Comparison of ENCODE assay signal across 8 cellular contexts in the genomic region with DNA sequence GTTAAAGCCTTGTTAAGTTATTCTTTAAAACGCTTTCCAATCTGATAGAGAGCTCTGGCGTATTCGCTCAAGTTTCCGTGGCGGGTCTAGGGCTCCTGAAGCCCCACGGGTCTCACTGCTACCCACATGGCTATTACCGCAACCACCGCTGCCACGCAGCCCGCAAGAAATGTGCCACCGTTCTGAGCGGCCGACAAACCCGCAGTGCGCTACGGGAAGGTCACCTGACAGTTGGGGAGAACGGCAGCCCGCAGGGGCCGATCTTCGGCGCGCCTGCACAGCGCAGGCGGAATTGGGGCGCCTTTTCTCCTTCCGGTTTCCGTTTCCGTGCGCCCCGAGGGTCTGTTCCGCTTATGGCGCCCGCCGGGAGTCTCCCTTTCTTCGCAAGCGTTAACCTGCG.
DNase-seq lines count a peak whose midpoint lies in the region; ATAC-seq and TF ChIP-seq lines count a peak whose summit lies in the region.

No MANE protein-coding gene starts in this region.

- no peaks in the 10 kb centered on the region for H3K27me3 Mint-ChIP-seq in CD4-positive, CD25-positive, alpha-beta regulatory T cell

- H3K9me3 Mint-ChIP-seq in CD4-positive, CD25-positive, alpha-beta regulatory T cell = peaks cover 0 to 31% (median 7%) of the 10 kb centered on the region in 7 donors

- H3K79me2 ChIP-seq in fibroblast of lung (ENCODE audit: control insufficient read depth, insufficient read depth, low read length) = no peaks in the 10 kb centered on the region

- H3K27ac Mint-ChIP-seq in CD4-positive, CD25-positive, alpha-beta regulatory T cell = no peak overlapping the region

- no peak overlapping the region for H2AFZ ChIP-seq in fibroblast of lung (ENCODE audit: low read length)

- intact Hi-C loops in posterior cingulate gyrus (cut with DNase I) = no loop called here

- H3K9me3 ChIP-seq in CD4-positive, CD25-positive, alpha-beta regulatory T cell (ENCODE audit: control insufficient read depth in 2 of 2, low read length in 2 of 2) = peaks cover 0 to 18% of the 10 kb centered on the region in 2 experiments
- no peaks in the 10 kb centered on the region for H3K9me3 ChIP-seq in fibroblast of lung (ENCODE audit: control insufficient read depth, insufficient read depth, low read depth, low read length)

- no peak for ATAC-seq in CD4-positive, CD25-positive, alpha-beta regulatory T cell (ENCODE audit: low read depth in 2 of 2)
- ATAC-seq in SK-N-SH treated with all-trans-retinoic acid at 6 μM for 48 hours = peak; percentile 98
- ATAC-seq in GM19328 (IDR thresholded peaks at IDR 0.05; ENCODE audit: unreplicated experiment) = no peak
- ATAC-seq in GM21786 (IDR thresholded peaks at IDR 0.05; ENCODE audit: unreplicated experiment) = no peak

- no peak for TF ChIP-seq CTCF in fibroblast of lung (conservative IDR thresholded peaks at IDR 0.05 in 1 of 2, IDR thresholded peaks at IDR 0.05 in 1 of 2; ENCODE audit: low read depth in 1 of 2, low read length in 2 of 2)

- H3K4me1 Mint-ChIP-seq in CD4-positive, CD25-positive, alpha-beta regulatory T cell = peaks cover 0 to 4% (median 0%) of the 10 kb centered on the region in 4 donors

- DNase-seq in CD4-positive, CD25-positive, alpha-beta regulatory T cell = no peak
- DNase-seq in fibroblast of lung (ENCODE audit: low read depth in 2 of 2) (peak; percentile 54 to 70), posterior cingulate gyrus (peak; percentile 32 to 93 (median 55)), epidermal melanocyte (ENCODE audit: insufficient read length, low spot score) (no peak), GF-D8 (lab: John Stamatoyannopoulos, UW) (no peak)

- no peaks in the 10 kb centered on the region for H4K20me1 ChIP-seq in fibroblast of lung (ENCODE audit: control insufficient read depth, extremely low read depth, insufficient read depth, low read length)

- H3K4me3 ChIP-seq in CD4-positive, CD25-positive, alpha-beta regulatory T cell (ENCODE audit: low read depth, low read length) = peak overlapping the region; percentile 6
- peak overlapping the region in 3 of 4 experiments; percentile 6 to 75 (median 55) for H3K4me3 ChIP-seq in fibroblast of lung (replicated peaks in 1 of 4; ENCODE audit: control extremely low read depth in 1 of 4, insufficient read depth in 1 of 4, low read depth in 3 of 4, low read length in 4 of 4)

- peak overlapping the region in 2 of 4 donors; percentile 74 to 78 for H3K4me3 Mint-ChIP-seq in CD4-positive, CD25-positive, alpha-beta regulatory T cell

- H3K9ac ChIP-seq in fibroblast of lung (ENCODE audit: insufficient read depth, low read length) = no peak overlapping the region

- H3K36me3 Mint-ChIP-seq in CD4-positive, CD25-positive, alpha-beta regulatory T cell = no peaks in the 10 kb centered on the region

- no peaks in the 10 kb centered on the region for H3K36me3 ChIP-seq in CD4-positive, CD25-positive, alpha-beta regulatory T cell (ENCODE audit: control insufficient read depth, insufficient read depth, low read length)
- H3K36me3 ChIP-seq in fibroblast of lung (ENCODE audit: control insufficient read depth, insufficient read depth, low read length) = no peaks in the 10 kb centered on the region

- H3K27me3 ChIP-seq in CD4-positive, CD25-positive, alpha-beta regulatory T cell (ENCODE audit: control insufficient read depth, insufficient read depth, low read length) = no peaks in the 10 kb centered on the region
- no peaks in the 10 kb centered on the region for H3K27me3 ChIP-seq in fibroblast of lung (ENCODE audit: control insufficient read depth, insufficient read depth, low read length)

- H3K4me2 ChIP-seq in fibroblast of lung (ENCODE audit: extremely low read depth, insufficient read depth, low read length) = no peak overlapping the region

- no peak overlapping the region for H3K27ac ChIP-seq in CD4-positive, CD25-positive, alpha-beta regulatory T cell (ENCODE audit: insufficient read depth, low read length, poor library complexity, severe bottlenecking)
- no peak overlapping the region for H3K27ac ChIP-seq in fibroblast of lung (ENCODE audit: insufficient read depth, low read length)

- H3K4me1 ChIP-seq in CD4-positive, CD25-positive, alpha-beta regulatory T cell (ENCODE audit: control insufficient read depth, insufficient read depth, low read length, poor library complexity, severe bottlenecking) = no peaks in the 10 kb centered on the region
- no peaks in the 10 kb centered on the region for H3K4me1 ChIP-seq in fibroblast of lung (ENCODE audit: control insufficient read depth, extremely low read depth, insufficient read depth, low read length)

TF ChIP-seq in SK-N-SH treated with all-trans-retinoic acid at 6 μM for 48 hours, 23 proteins besides CTCF, POLR2A, EP300 and RAD21:
- TF ChIP-seq ZNF70 (CRISPR knock-in tag; IDR thresholded peaks at IDR 0.05) (no peak), CSDC2 (CRISPR knock-in tag; IDR thresholded peaks at IDR 0.05) (no peak), TOX (CRISPR knock-in tag; IDR thresholded peaks at IDR 0.05; ENCODE audit: borderline replicate concordance) (no peak), ZFP3 (CRISPR knock-in tag; IDR thresholded peaks at IDR 0.05) (no peak), POU6F1 (CRISPR knock-in tag; IDR thresholded peaks at IDR 0.05; ENCODE audit: borderline replicate concordance, low read depth) (no peak), ZC3H10 (CRISPR knock-in tag; IDR thresholded peaks at IDR 0.05) (no peak)
- TF ChIP-seq, protein P1, sequence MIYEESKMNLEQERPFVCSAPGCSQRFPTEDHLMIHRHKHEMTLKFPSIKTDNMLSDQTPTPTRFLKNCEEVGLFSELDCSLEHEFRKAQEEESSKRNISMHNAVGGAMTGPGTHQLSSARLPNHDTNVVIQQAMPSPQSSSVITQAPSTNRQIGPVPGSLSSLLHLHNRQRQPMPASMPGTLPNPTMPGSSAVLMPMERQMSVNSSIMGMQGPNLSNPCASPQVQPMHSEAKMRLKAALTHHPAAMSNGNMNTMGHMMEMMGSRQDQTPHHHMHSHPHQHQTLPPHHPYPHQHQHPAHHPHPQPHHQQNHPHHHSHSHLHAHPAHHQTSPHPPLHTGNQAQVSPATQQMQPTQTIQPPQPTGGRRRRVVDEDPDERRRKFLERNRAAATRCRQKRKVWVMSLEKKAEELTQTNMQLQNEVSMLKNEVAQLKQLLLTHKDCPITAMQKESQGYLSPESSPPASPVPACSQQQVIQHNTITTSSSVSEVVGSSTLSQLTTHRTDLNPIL (CRISPR knock-in tag; IDR thresholded peaks at IDR 0.05; ENCODE audit: low read depth) = no peak

Comparison
In these comparisons a context has a peak if more than half of its experiments do, and no peak if none do; other contexts are left out.
1. DNase-seq: peak in fibroblast of lung (2 of 2) and posterior cingulate gyrus (10 of 10); none in CD4-positive, CD25-positive, alpha-beta regulatory T cell (0 of 3), epidermal melanocyte (single experiment) and GF-D8 (single experiment).